1 cellular context compared by ENCODE assay signal in the genomic region with DNA sequence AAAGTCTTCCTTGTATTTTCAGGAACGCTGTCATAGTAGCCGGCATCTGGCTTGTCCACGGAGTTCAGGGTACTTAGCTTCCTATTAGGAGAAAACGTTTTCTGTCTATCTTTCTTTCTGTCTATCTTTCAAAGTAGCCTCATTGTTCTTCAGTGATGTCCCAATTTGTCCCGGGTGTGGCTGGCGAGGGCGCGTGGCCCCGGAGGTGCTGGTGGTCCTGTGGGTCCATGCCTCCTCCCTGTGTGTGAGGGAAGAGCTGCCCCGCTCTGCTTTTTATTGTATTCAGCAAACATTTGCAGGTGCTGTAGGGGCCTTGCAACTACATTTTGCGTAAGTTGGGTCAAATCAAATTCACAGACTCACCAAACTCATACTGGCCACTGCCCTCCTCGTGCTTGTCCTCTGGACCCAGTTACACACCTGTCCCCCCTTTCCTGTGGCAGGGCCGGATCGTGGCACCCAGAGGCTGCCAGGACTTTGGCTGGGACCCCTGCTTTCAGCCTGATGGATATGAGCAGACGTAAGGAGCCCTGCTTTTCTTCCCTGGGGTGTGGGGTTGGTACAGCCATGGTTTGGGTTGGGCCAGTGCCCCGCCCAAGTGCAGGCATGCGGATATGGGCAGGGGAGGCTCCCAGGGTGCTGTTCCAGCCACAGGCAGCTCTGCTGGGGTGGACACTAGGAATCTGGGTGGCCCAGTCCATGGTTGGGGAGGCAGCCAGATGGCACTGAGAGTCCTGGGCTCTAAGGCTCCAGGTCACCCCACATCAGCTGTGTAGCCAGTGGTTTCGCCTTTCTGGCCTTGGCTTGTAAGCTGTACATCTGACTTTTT.
TF ChIP-seq lines count a peak whose summit lies in the region.

No MANE protein-coding gene starts in this region.

TF ChIP-seq in A549, 52 proteins besides CTCF, POLR2A, EP300 and RAD21 (continued from another document):
- TF ChIP-seq ATOH8 (CRISPR knock-in tag; IDR thresholded peaks at IDR 0.05; ENCODE audit: low read depth) (no peak), BCL3 (IDR thresholded peaks at IDR 0.05) (no peak)
